ENCODE assay signal across 13 cellular contexts in the genomic region with DNA sequence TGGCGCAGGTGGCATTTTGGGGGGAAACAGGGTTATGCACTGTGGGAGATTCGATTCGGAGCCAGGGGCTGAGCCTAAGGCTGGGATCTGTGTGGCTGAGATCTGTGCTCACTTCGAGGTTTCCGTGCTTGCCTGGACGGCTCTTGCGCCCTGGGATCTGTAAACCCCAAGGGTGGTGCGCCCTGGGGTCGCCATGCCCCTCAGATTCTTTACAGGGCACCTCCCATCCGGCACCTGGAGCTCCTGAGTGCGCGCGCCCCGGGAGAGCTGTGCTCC. TPM values are rescaled to one million over a fixed set of nuclear protein-coding genes. Genes with fewer than 3 reads are reported as not detected.
DNase-seq lines count a peak whose midpoint lies in the region; ATAC-seq and TF ChIP-seq lines count a peak whose summit lies in the region.
"Had no signal": no experiment of that assay in that cellular context is flagged by ENCODE, and none has a peak within 500 bp of the region (broad histone marks: within the 10 kb centered on the region; RNA-seq: fewer than 3 reads in every experiment).

No MANE protein-coding gene starts in this region.

- no peaks in the 10 kb centered on the region for H4K20me1 ChIP-seq in mammary epithelial cell (ENCODE audit: insufficient read depth, low read length)

- peak overlapping the region; percentile 63 for H3K4me2 ChIP-seq in mammary epithelial cell (ENCODE audit: insufficient read depth, low read depth, low read length)

- peak overlapping the region; percentile 81 for H2AFZ ChIP-seq in mammary epithelial cell (ENCODE audit: low read depth, low read length)

- no peak for DNase-seq in cardiac muscle cell (ENCODE audit: low read depth in 1 of 2, low spot score in 1 of 2)
- no peak for DNase-seq in left cardiac atrium
- no peak for DNase-seq in mammary epithelial cell
- DNase-seq in right lobe of liver, result no peak
- no peak for DNase-seq in midbrain (lab: John Stamatoyannopoulos, UW)
- DNase-seq in NCI-H69 (lab: John Stamatoyannopoulos, UW), result no peak
- DNase-seq: NCI-H1092, NCI-H774, occipital lobe had no signal

- dilution Hi-C loops in mammary epithelial cell (cut with HindIII; ENCODE audit: low sequenced_read_pairs), result no loop called here

- H3K36me3 ChIP-seq in cardiac muscle cell (no peaks in the 10 kb centered on the region), mammary epithelial cell (ENCODE audit: insufficient read depth, low read length) (no peaks in the 10 kb centered on the region), right lobe of liver (no peaks in the 10 kb centered on the region), subcutaneous abdominal adipose tissue (ENCODE audit: control insufficient read depth in 5 of 5, insufficient read depth in 5 of 5, low read length in 5 of 5) (no peaks in the 10 kb centered on the region)

- H3K9me3 ChIP-seq in cardiac muscle cell (ENCODE audit: low read depth) (no peaks in the 10 kb centered on the region), mammary epithelial cell (replicated peaks; ENCODE audit: insufficient read depth, low read length) (no peaks in the 10 kb centered on the region), right lobe of liver (peaks cover 0 to 3% (median 0%) of the 10 kb centered on the region in 4 donors), subcutaneous abdominal adipose tissue (ENCODE audit: control insufficient read depth in 5 of 5, low read length in 5 of 5) (peaks cover 0 to 12% (median 4%) of the 10 kb centered on the region in 5 donors)

- no peaks in the 10 kb centered on the region for H3K79me2 ChIP-seq in mammary epithelial cell (ENCODE audit: insufficient read depth, low read length)

- CTCF ChIA-PET in mammary epithelial cell (lab: Charles Lee; ENCODE audit: low non-redundant PET), result no interaction called here

- no peak for TF ChIP-seq POLR2A in right lobe of liver (IDR thresholded peaks at IDR 0.05)

- H3K9ac ChIP-seq in mammary epithelial cell (ENCODE audit: insufficient read depth, low read length) (no peak overlapping the region), subcutaneous abdominal adipose tissue (ENCODE audit: low read length in 5 of 5) (peak overlapping the region in 1 of 5 donors; percentile 30)

- in situ Hi-C loops in mammary epithelial cell (cut with MboI; ENCODE audit: low sequenced_read_pairs in 2 of 2), result no loop called here

- H3K27ac ChIP-seq in cardiac muscle cell (no peak overlapping the region), mammary epithelial cell (ENCODE audit: insufficient read depth, low read depth, low read length) (no peak overlapping the region), right lobe of liver (peak overlapping the region; percentile 93 to 97 (median 95)), subcutaneous abdominal adipose tissue (ENCODE audit: low read depth, low read length) (no peak overlapping the region)

- no CpG with 5 or more reads among the region's 14 CpGs for WGBS in mammary epithelial cell (ENCODE audit: low coverage, missing lambda C conversion rate)
- WGBS in right lobe of liver (ENCODE audit: insufficient coverage, low coverage, low lambda C conversion rate, missing lambda C conversion rate), result 20% methylated on average over 3 of the region's 14 CpGs

- TF ChIP-seq CTCF in cardiac muscle cell (IDR thresholded peaks at IDR 0.05; ENCODE audit: low read depth, low read length), result no peak
- TF ChIP-seq CTCF in mammary epithelial cell (conservative IDR thresholded peaks at IDR 0.05 in 1 of 2, IDR thresholded peaks at IDR 0.05 in 1 of 2; ENCODE audit: extremely low read depth in 1 of 2, insufficient read depth in 1 of 2, low read depth in 1 of 2, low read length in 2 of 2), result no peak
- no peak for TF ChIP-seq CTCF in right lobe of liver (IDR thresholded peaks at IDR 0.05)

- BruUV-seq in mammary epithelial cell (replicated peaks; lab: Mats Ljungman, UMichigan), result no TSS peak

- ATAC-seq in left cardiac atrium (no peak), right lobe of liver (no peak), GM19463 (IDR thresholded peaks at IDR 0.05; ENCODE audit: unreplicated experiment) (no peak)

- no peaks in the 10 kb centered on the region for H3K4me1 ChIP-seq in cardiac muscle cell (ENCODE audit: low read depth)
- H3K4me1 ChIP-seq in mammary epithelial cell (ENCODE audit: insufficient read depth, low read length), result peaks cover 29% of the 10 kb centered on the region
- peaks cover 0 to 32% (median 4%) of the 10 kb centered on the region in 4 donors for H3K4me1 ChIP-seq in right lobe of liver
- peaks cover 0 to 16% (median 14%) of the 10 kb centered on the region in 5 donors for H3K4me1 ChIP-seq in subcutaneous abdominal adipose tissue (ENCODE audit: control insufficient read depth in 5 of 5, insufficient read depth in 5 of 5, low read length in 5 of 5)

- H3K4me3 ChIP-seq in cardiac muscle cell, result peak overlapping the region; percentile 18
- no peak overlapping the region for H3K4me3 ChIP-seq in mammary epithelial cell (replicated peaks in 1 of 3; ENCODE audit: insufficient read depth in 1 of 3, low read depth in 2 of 3, low read length in 3 of 3)
- H3K4me3 ChIP-seq in right lobe of liver, result peak overlapping the region; percentile 58 to 88 (median 78)
- peak overlapping the region in 3 of 5 donors; percentile 53 to 56 (median 56) for H3K4me3 ChIP-seq in subcutaneous abdominal adipose tissue (ENCODE audit: low read depth in 1 of 5, low read length in 5 of 5)

- intact Hi-C loops in left cardiac atrium (cut with DNase I) (no loop called here), mammary epithelial cell (cut with micrococcal nuclease) (loop anchor here (5.0 kb wide), 1 partner anchor 45 kb away; no protein-coding TSS in a partner anchor), right lobe of liver (cut with DNase I) (no loop called here)

- H3K27me3 ChIP-seq in cardiac muscle cell (peaks cover 30% of the 10 kb centered on the region), mammary epithelial cell (ENCODE audit: insufficient read depth, low read length) (no peaks in the 10 kb centered on the region), right lobe of liver (no peaks in the 10 kb centered on the region), subcutaneous abdominal adipose tissue (ENCODE audit: control insufficient read depth in 5 of 5, insufficient read depth in 4 of 5, low read length in 5 of 5) (peaks cover 19 to 28% (median 23%) of the 10 kb centered on the region in 5 donors)

RNA-seq across cellular contexts. Expression of gene SLC13A5, which starts 0.4 kb away (rescaled TPM):
- total RNA-seq in cardiac muscle cell (0.18 and 0.67 TPM in 2 replicates), left cardiac atrium (under 1 TPM in 1 of 2 donors, not detected in 1; 0.21 TPM), mammary epithelial cell (under 1 TPM in 1 of 2 donors, not detected in 1; 0.67 TPM), right lobe of liver (100 to 1,000 TPM; 142 to 383 (median 264) TPM)
- polyA plus RNA-seq in cardiac muscle cell (0.15 TPM in 1 of 2 replicates, not detected in the other), mammary epithelial cell (0.20 TPM)
- not detected for polyA minus RNA-seq in mammary epithelial cell
- total RNA-seq: occipital lobe; T-helper 1 cell treated with Interleukin-12 subunit alpha and Interleukin-12 subunit beta and Interleukin-4 antibody, amounts not matched to agents 30 ng/mL and 1 ng/mL, for 36 hours; ureter had no signal

RNA-seq across cellular contexts. Expression of gene XAF1, which starts 43.1 kb away (rescaled TPM):
- total RNA-seq in cardiac muscle cell, result not detected in 2 replicates
- polyA plus RNA-seq in cardiac muscle cell, result not detected in 2 replicates
- 10 to 100 TPM; 21.7 to 50.1 TPM for total RNA-seq in left cardiac atrium
- total RNA-seq in mammary epithelial cell, result 1 to 10 TPM in 1 of 2 donors, under 1 TPM in 1; 0.71 to 8.7 TPM
- polyA plus RNA-seq in mammary epithelial cell, result 0.14 TPM
- not detected for polyA minus RNA-seq in mammary epithelial cell
- 10 to 100 TPM; 15.9 to 76.8 (median 42.7) TPM for total RNA-seq in right lobe of liver

Comparison
In these comparisons a context has a peak if more than half of its experiments do, and no peak if none do; other contexts are left out.
1. H3K27ac ChIP-seq: peak in right lobe of liver (3 of 3); none in cardiac muscle cell (single experiment), mammary epithelial cell (single experiment) and subcutaneous abdominal adipose tissue (single experiment).
2. H3K4me3 ChIP-seq: peak in cardiac muscle cell (single experiment), right lobe of liver (3 of 3) and subcutaneous abdominal adipose tissue (3 of 5); none in mammary epithelial cell (0 of 3).
3. RNA of gene SLC13A5, which starts 0.4 kb away (total RNA-seq): 142 to 383 TPM in right lobe of liver; 0.67 TPM in mammary epithelial cell, 0.21 TPM in left cardiac atrium and 0.18 to 0.67 TPM in cardiac muscle cell; every median in the first group is over 10 times any median in the second.